ENCODE assay signal across 17 cellular contexts in genomic region chr3:188927971-188928370, GRCh38.
DNase-seq lines count a peak whose midpoint lies in the region; ATAC-seq and TF ChIP-seq lines count a peak whose summit lies in the region.
"Had no signal": no experiment of that assay in that cellular context is flagged by ENCODE, and none has a peak within 500 bp of the region (broad histone marks: within the 10 kb centered on the region; RNA-seq: fewer than 3 reads in every experiment).

No MANE protein-coding gene starts in this region.

- H3K36me3 ChIP-seq in right atrium auricular region: no peaks in the 10 kb centered on the region
- H3K36me3 ChIP-seq: BLaER1 had no signal

- no peaks in the 10 kb centered on the region for H3K4me1 Mint-ChIP-seq in activated naive CD4-positive, alpha-beta T cell treated with anti-CD3 and anti-CD28 coated beads for 36 hours (ENCODE audit: low read depth)
- H3K4me1 Mint-ChIP-seq: CD8-positive, alpha-beta memory T cell had no signal

- TF ChIP-seq CTCF in right atrium auricular region (IDR thresholded peaks at IDR 0.05): no peak

- intact Hi-C loops in activated naive CD4-positive, alpha-beta T cell treated with anti-CD3 and anti-CD28 coated beads for 36 hours (cut with micrococcal nuclease): no loop called here
- intact Hi-C loops in right cardiac atrium (cut with DNase I): no loop called here

- H3K27ac Mint-ChIP-seq in activated naive CD4-positive, alpha-beta T cell treated with anti-CD3 and anti-CD28 coated beads for 36 hours: peak overlapping the region; percentile 4
- H3K27ac Mint-ChIP-seq: H9 had no signal

- CTCF ChIA-PET in activated naive CD4-positive, alpha-beta T cell treated with anti-CD3 and anti-CD28 coated beads for 36 hours (lab: Charles Lee): no interaction called here

- H3K27me3 ChIP-seq in right cardiac atrium (ENCODE audit: control insufficient read depth, insufficient read depth) (no peaks in the 10 kb centered on the region), right atrium auricular region (no peaks in the 10 kb centered on the region)
- H3K27me3 ChIP-seq: BLaER1 had no signal

- no peak for DNase-seq in activated naive CD4-positive, alpha-beta T cell treated with anti-CD3 and anti-CD28 coated beads for 36 hours
- DNase-seq in activated naive CD4-positive, alpha-beta T cell (lab: John Stamatoyannopoulos, UW): no peak
- DNase-seq in right cardiac atrium (peak in 2 of 3 donors; percentile 74 to 86), right atrium auricular region (ENCODE audit: low spot score) (no peak), left lobe of liver (ENCODE audit: low spot score) (no peak), superior temporal gyrus (ENCODE audit: extremely low spot score) (no peak), middle frontal gyrus (ENCODE audit: extremely low spot score, low spot score) (no peak)
- DNase-seq: 8988T; AML-193; Caco-2; CD8-positive, alpha-beta memory T cell; DND-41; GF-D8; GOT3; H9 had no signal

- ATAC-seq in right cardiac atrium (no peak), left lobe of liver (peak; percentile 66), HG02678 (IDR thresholded peaks at IDR 0.05; ENCODE audit: unreplicated experiment) (no peak)

- H3K4me3 ChIP-seq in right cardiac atrium (ENCODE audit: low read length) (no peak overlapping the region), right atrium auricular region (no peak overlapping the region)
- H3K4me3 ChIP-seq: BLaER1 had no signal

- H3K27me3 Mint-ChIP-seq in activated naive CD4-positive, alpha-beta T cell treated with anti-CD3 and anti-CD28 coated beads for 36 hours (ENCODE audit: low read depth): no peaks in the 10 kb centered on the region

- H3K9me3 ChIP-seq in right cardiac atrium (ENCODE audit: control insufficient read depth, low read length) (no peaks in the 10 kb centered on the region), right atrium auricular region (no peaks in the 10 kb centered on the region)
- H3K9me3 ChIP-seq: BLaER1, Caco-2 had no signal

- H3K27ac ChIP-seq in right cardiac atrium (ENCODE audit: low read length) (no peak overlapping the region), right atrium auricular region (no peak overlapping the region)
- H3K27ac ChIP-seq: BLaER1 had no signal

- no peak overlapping the region for H3K4me3 Mint-ChIP-seq in activated naive CD4-positive, alpha-beta T cell treated with anti-CD3 and anti-CD28 coated beads for 36 hours
- H3K4me3 Mint-ChIP-seq: CD8-positive, alpha-beta memory T cell; H9 had no signal

- H3K36me3 Mint-ChIP-seq in activated naive CD4-positive, alpha-beta T cell treated with anti-CD3 and anti-CD28 coated beads for 36 hours (ENCODE audit: low read depth): no peaks in the 10 kb centered on the region
- H3K36me3 Mint-ChIP-seq: CD8-positive, alpha-beta memory T cell had no signal

- H3K4me1 ChIP-seq in right cardiac atrium (ENCODE audit: control insufficient read depth, insufficient read depth, low read length): peaks cover 4% of the 10 kb centered on the region
- H3K4me1 ChIP-seq in right atrium auricular region: no peaks in the 10 kb centered on the region

- H3K9me3 Mint-ChIP-seq in activated naive CD4-positive, alpha-beta T cell treated with anti-CD3 and anti-CD28 coated beads for 36 hours: no peaks in the 10 kb centered on the region
- H3K9me3 Mint-ChIP-seq: CD8-positive, alpha-beta memory T cell; H9 had no signal

Comparison
In these comparisons a context has a peak if more than half of its experiments do, and no peak if none do; other contexts are left out.
1. DNase-seq: peak in right cardiac atrium (2 of 3); none in activated naive CD4-positive, alpha-beta T cell treated with anti-CD3 and anti-CD28 coated beads for 36 hours (single experiment), activated naive CD4-positive, alpha-beta T cell (0 of 4), right atrium auricular region (single experiment), left lobe of liver (single experiment), superior temporal gyrus (single experiment) and middle frontal gyrus (single experiment).